ENCODE assay signal across 2 cellular contexts in genomic region chr1:147272042-147272441, GRCh38.
TF ChIP-seq lines count a peak whose summit lies in the region.

No MANE protein-coding gene starts in this region.

TF ChIP-seq in IMR-90, 13 proteins besides CTCF, POLR2A, EP300 and RAD21:
- TF ChIP-seq CEBPB (IDR thresholded peaks at IDR 0.05; ENCODE audit: low read depth, low read length): no peak
- no peak for TF ChIP-seq CHD1 (IDR thresholded peaks at IDR 0.05; ENCODE audit: low read depth, low read length)
- TF ChIP-seq MXI1 (IDR thresholded peaks at IDR 0.05; ENCODE audit: borderline replicate concordance, low read depth, low read length): no peak
- TF ChIP-seq MAZ (IDR thresholded peaks at IDR 0.05; ENCODE audit: borderline replicate concordance, low read depth, low read length): no peak
- no peak for TF ChIP-seq BHLHE40 (IDR thresholded peaks at IDR 0.05; ENCODE audit: low read depth, low read length)
- no peak for TF ChIP-seq NFE2L2 (IDR thresholded peaks at IDR 0.05; ENCODE audit: low read depth, low read length)
- no peak for TF ChIP-seq RFX5 (IDR thresholded peaks at IDR 0.05; ENCODE audit: low read depth, low read length)
- TF ChIP-seq MAFK (IDR thresholded peaks at IDR 0.05; ENCODE audit: low read depth, low read length): no peak
- TF ChIP-seq SMC3 (IDR thresholded peaks at IDR 0.05; ENCODE audit: low read depth, low read length): no peak
- TF ChIP-seq, protein P1, sequence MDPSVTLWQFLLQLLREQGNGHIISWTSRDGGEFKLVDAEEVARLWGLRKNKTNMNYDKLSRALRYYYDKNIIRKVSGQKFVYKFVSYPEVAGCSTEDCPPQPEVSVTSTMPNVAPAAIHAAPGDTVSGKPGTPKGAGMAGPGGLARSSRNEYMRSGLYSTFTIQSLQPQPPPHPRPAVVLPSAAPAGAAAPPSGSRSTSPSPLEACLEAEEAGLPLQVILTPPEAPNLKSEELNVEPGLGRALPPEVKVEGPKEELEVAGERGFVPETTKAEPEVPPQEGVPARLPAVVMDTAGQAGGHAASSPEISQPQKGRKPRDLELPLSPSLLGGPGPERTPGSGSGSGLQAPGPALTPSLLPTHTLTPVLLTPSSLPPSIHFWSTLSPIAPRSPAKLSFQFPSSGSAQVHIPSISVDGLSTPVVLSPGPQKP (IDR thresholded peaks at IDR 0.05; ENCODE audit: borderline replicate concordance, low read depth, low read length): no peak
- TF ChIP-seq USF2 (IDR thresholded peaks at IDR 0.05; ENCODE audit: low read depth, low read length): no peak
- no peak for TF ChIP-seq FOS (IDR thresholded peaks at IDR 0.05; ENCODE audit: low read depth, low read length)
- no peak for TF ChIP-seq RCOR1 (IDR thresholded peaks at IDR 0.05; ENCODE audit: insufficient replicate concordance, low read length)

TF ChIP-seq in WTC11, 78 proteins besides CTCF, POLR2A, EP300 and RAD21:
- no peak for TF ChIP-seq TEAD1 (CRISPR knock-in tag; IDR thresholded peaks at IDR 0.05)
- TF ChIP-seq KAT7 (CRISPR knock-in tag; IDR thresholded peaks at IDR 0.05; ENCODE audit: borderline replicate concordance): no peak
- TF ChIP-seq, protein P2, sequence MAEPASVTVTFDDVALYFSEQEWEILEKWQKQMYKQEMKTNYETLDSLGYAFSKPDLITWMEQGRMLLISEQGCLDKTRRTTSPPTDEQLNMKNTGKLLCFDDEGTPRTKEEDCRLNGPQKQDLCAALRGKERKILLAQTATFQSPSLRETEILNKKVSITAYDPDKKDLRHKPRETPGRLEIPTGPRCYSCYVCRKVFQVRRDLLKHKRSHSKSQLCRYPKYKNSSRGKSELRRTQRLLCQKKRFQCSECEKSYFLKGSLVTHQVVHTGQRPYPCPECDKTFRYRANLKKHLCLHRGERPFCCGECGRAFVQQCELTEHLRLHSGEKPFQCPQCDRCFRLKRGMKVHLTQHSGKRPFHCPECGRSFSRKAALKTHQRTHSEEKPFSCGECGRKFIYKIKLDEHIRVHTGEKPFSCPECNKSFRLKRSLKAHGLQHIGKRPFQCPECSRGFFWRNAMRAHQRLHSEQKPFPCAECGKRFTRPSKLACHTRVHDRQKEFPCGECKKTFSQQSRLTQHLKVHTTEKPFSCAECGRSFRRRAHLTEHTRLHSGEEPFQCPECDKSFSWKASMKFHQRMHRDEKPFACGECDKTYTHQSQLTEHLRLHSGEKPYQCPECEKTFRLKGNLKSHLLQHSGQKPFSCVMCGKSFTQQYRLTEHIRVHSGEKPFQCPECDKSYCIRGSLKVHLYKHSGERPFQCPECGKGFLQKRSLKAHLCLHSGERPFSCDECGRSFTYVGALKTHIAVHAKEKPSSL (CRISPR knock-in tag; conservative IDR thresholded peaks at IDR 0.05): no peak
- TF ChIP-seq RELA (CRISPR knock-in tag; IDR thresholded peaks at IDR 0.05; ENCODE audit: borderline replicate concordance): no peak
- TF ChIP-seq GRHL2 (CRISPR knock-in tag; IDR thresholded peaks at IDR 0.05; ENCODE audit: insufficient replicate concordance, severe bottlenecking): no peak
- TF ChIP-seq IRF2 (CRISPR knock-in tag; IDR thresholded peaks at IDR 0.05; ENCODE audit: borderline replicate concordance, low read depth): no peak
- TF ChIP-seq, protein P3, sequence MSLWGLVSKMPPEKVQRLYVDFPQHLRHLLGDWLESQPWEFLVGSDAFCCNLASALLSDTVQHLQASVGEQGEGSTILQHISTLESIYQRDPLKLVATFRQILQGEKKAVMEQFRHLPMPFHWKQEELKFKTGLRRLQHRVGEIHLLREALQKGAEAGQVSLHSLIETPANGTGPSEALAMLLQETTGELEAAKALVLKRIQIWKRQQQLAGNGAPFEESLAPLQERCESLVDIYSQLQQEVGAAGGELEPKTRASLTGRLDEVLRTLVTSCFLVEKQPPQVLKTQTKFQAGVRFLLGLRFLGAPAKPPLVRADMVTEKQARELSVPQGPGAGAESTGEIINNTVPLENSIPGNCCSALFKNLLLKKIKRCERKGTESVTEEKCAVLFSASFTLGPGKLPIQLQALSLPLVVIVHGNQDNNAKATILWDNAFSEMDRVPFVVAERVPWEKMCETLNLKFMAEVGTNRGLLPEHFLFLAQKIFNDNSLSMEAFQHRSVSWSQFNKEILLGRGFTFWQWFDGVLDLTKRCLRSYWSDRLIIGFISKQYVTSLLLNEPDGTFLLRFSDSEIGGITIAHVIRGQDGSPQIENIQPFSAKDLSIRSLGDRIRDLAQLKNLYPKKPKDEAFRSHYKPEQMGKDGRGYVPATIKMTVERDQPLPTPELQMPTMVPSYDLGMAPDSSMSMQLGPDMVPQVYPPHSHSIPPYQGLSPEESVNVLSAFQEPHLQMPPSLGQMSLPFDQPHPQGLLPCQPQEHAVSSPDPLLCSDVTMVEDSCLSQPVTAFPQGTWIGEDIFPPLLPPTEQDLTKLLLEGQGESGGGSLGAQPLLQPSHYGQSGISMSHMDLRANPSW (CRISPR knock-in tag; conservative IDR thresholded peaks at IDR 0.05; ENCODE audit: low read depth): no peak
- TF ChIP-seq, protein P4, sequence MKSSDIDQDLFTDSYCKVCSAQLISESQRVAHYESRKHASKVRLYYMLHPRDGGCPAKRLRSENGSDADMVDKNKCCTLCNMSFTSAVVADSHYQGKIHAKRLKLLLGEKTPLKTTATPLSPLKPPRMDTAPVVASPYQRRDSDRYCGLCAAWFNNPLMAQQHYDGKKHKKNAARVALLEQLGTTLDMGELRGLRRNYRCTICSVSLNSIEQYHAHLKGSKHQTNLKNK (CRISPR knock-in tag; IDR thresholded peaks at IDR 0.05): no peak
- no peak for TF ChIP-seq ZNF416 (CRISPR knock-in tag; IDR thresholded peaks at IDR 0.05)
- TF ChIP-seq ESRRA (CRISPR knock-in tag; IDR thresholded peaks at IDR 0.05; ENCODE audit: borderline replicate concordance): no peak
- TF ChIP-seq TEAD4 (CRISPR knock-in tag; IDR thresholded peaks at IDR 0.05): no peak
- TF ChIP-seq, protein P5, sequence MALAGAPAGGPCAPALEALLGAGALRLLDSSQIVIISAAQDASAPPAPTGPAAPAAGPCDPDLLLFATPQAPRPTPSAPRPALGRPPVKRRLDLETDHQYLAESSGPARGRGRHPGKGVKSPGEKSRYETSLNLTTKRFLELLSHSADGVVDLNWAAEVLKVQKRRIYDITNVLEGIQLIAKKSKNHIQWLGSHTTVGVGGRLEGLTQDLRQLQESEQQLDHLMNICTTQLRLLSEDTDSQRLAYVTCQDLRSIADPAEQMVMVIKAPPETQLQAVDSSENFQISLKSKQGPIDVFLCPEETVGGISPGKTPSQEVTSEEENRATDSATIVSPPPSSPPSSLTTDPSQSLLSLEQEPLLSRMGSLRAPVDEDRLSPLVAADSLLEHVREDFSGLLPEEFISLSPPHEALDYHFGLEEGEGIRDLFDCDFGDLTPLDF (CRISPR knock-in tag; IDR thresholded peaks at IDR 0.05): no peak
- TF ChIP-seq, protein P6, sequence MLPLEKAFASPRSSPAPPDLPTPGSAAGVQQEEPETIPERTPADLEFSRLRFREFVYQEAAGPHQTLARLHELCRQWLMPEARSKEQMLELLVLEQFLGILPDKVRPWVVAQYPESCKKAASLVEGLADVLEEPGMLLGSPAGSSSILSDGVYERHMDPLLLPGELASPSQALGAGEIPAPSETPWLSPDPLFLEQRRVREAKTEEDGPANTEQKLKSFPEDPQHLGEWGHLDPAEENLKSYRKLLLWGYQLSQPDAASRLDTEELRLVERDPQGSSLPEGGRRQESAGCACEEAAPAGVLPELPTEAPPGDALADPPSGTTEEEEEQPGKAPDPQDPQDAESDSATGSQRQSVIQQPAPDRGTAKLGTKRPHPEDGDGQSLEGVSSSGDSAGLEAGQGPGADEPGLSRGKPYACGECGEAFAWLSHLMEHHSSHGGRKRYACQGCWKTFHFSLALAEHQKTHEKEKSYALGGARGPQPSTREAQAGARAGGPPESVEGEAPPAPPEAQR (CRISPR knock-in tag; IDR thresholded peaks at IDR 0.05): no peak
- TF ChIP-seq MXD4 (CRISPR knock-in tag; IDR thresholded peaks at IDR 0.05; ENCODE audit: borderline replicate concordance): no peak
- TF ChIP-seq NR1H2 (CRISPR knock-in tag; IDR thresholded peaks at IDR 0.05): no peak
- TF ChIP-seq NFATC4 (CRISPR knock-in tag; IDR thresholded peaks at IDR 0.05): no peak
- no peak for TF ChIP-seq JUN (CRISPR knock-in tag; IDR thresholded peaks at IDR 0.05)
- no peak for TF ChIP-seq HMGXB4 (CRISPR knock-in tag; IDR thresholded peaks at IDR 0.05)
- no peak for TF ChIP-seq PREB (CRISPR knock-in tag; IDR thresholded peaks at IDR 0.05; ENCODE audit: borderline replicate concordance)
